12 cellular contexts compared by ENCODE assay signal in genomic region chrX:19776753-19777152, GRCh38.
DNase-seq lines count a peak whose midpoint lies in the region; ATAC-seq and TF ChIP-seq lines count a peak whose summit lies in the region.
"Had no signal": no experiment of that assay in that cellular context is flagged by ENCODE, and none has a peak within 500 bp of the region (broad histone marks: within the 10 kb centered on the region; RNA-seq: fewer than 3 reads in every experiment).

No MANE protein-coding gene starts in this region.

- DNase-seq in Calu3 (no peak), OCI-M1 (lab: John Stamatoyannopoulos, UW) (peak; percentile 2), memory B cell (ENCODE audit: low spot score in 2 of 2) (no peak), cerebellar nuclear complex (lab: John Stamatoyannopoulos, UW) (no peak), GM19240 (ENCODE audit: insufficient read length, low spot score) (no peak)
- DNase-seq: DMS 273 treated with DMSO at 0.1 percent for 48 hours, left cardiac atrium, NCI-H510A, nucleus accumbens, SK-N-SH had no signal

- H3K27ac Mint-ChIP-seq in Calu3 (ENCODE audit: unreplicated experiment) (peak overlapping the region; percentile 53), memory B cell (peak overlapping the region; percentile 82)

- no peak for TF ChIP-seq CTCF in Calu3 (IDR thresholded peaks at IDR 0.05; ENCODE audit: unreplicated experiment)

- H3K4me1 Mint-ChIP-seq in Calu3 (ENCODE audit: low read depth, unreplicated experiment) (peaks cover 37% of the 10 kb centered on the region), memory B cell (peaks cover 38% of the 10 kb centered on the region)

- no TSS peak for BruUV-seq in Calu3 (replicated peaks; lab: Mats Ljungman, UMichigan)

- H3K9me3 Mint-ChIP-seq in Calu3 (ENCODE audit: low read depth, unreplicated experiment), result no peaks in the 10 kb centered on the region
- no peaks in the 10 kb centered on the region for H3K9me3 Mint-ChIP-seq in memory B cell

- peak; percentile 46 for ATAC-seq in GM18907 (IDR thresholded peaks at IDR 0.05; ENCODE audit: unreplicated experiment)
- no peak for ATAC-seq in memory B cell (ENCODE audit: low read depth)
- ATAC-seq in HG02588 (IDR thresholded peaks at IDR 0.05; ENCODE audit: unreplicated experiment), result no peak

- H3K27me3 Mint-ChIP-seq in Calu3 (ENCODE audit: unreplicated experiment) (no peaks in the 10 kb centered on the region), memory B cell (no peaks in the 10 kb centered on the region)

- CTCF ChIA-PET in Calu3 (lab: Charles Lee), result no interaction called here

- H3K36me3 Mint-ChIP-seq in Calu3 (ENCODE audit: insufficient read depth, unreplicated experiment) (no peaks in the 10 kb centered on the region), memory B cell (peaks cover 2% of the 10 kb centered on the region)

- intact Hi-C loops in Calu3 (cut with micrococcal nuclease; ENCODE audit: unreplicated experiment), result no loop called here

- H3K4me3 Mint-ChIP-seq in Calu3 (ENCODE audit: low read depth, unreplicated experiment) (no peak overlapping the region), memory B cell (no peak overlapping the region)
